Comparison of ENCODE assay signal across 19 cellular contexts in the genomic region with DNA sequence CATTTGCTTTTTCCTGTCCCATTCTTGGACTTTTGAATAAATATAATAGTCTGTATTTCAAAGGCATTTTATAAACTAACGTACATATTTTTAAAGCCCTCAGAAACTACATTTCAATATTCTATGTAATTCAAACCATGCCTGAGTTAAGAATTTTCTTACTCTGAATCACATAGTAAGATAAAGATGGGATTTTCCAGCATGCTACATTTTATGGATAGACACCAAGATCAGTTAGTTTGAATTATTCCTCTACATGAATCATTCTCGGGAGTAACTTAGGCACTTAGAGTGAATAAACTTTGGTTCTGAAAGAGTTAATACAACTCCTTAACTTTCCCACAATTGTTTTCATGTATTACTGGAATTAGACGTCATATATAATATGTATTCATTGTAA.
DNase-seq lines count a peak whose midpoint lies in the region; ATAC-seq and TF ChIP-seq lines count a peak whose summit lies in the region.
"Had no signal": no experiment of that assay in that cellular context is flagged by ENCODE, and none has a peak within 500 bp of the region (broad histone marks: within the 10 kb centered on the region; RNA-seq: fewer than 3 reads in every experiment).

No MANE protein-coding gene starts in this region.

- CTCF ChIA-PET in SK-N-SH (lab: Yijun Ruan, JAX): no interaction called here

- 61% methylated on average over 3 of the region's 3 CpGs for WGBS in SK-N-SH (ENCODE audit: low lambda C conversion rate)
- WGBS in heart left ventricle, 4 donors: 75 to 83% (median 80%) methylated on average over 3 of the region's 3 CpGs
- 71 to 75% methylated on average over 3 of the region's 3 CpGs for WGBS in transverse colon (ENCODE audit: low coverage in 1 of 2), 2 donors

- H3K79me2 ChIP-seq in SK-N-SH (ENCODE audit: insufficient read depth): no peaks in the 10 kb centered on the region

- ATAC-seq in SK-N-SH treated with all-trans-retinoic acid at 6 μM for 48 hours (no peak), heart left ventricle (no peak), HG02840 (IDR thresholded peaks at IDR 0.05; ENCODE audit: low FRiP score, unreplicated experiment) (no peak)
- ATAC-seq: HCT116, HepG2 had no signal

- H3K27ac ChIP-seq in SK-N-SH (ENCODE audit: low read depth in 2 of 2, low read length in 1 of 2): no peak overlapping the region
- no peak overlapping the region for H3K27ac ChIP-seq in heart left ventricle
- no peak overlapping the region for H3K27ac ChIP-seq in transverse colon
- H3K27ac ChIP-seq: 22Rv1, BLaER1 had no signal

- H2AFZ ChIP-seq in SK-N-SH (ENCODE audit: low read depth): no peak overlapping the region

- H3K9me3 ChIP-seq in SK-N-SH: no peaks in the 10 kb centered on the region
- H3K9me3 ChIP-seq in heart left ventricle: no peaks in the 10 kb centered on the region
- H3K9me3 ChIP-seq in transverse colon: no peaks in the 10 kb centered on the region
- H3K9me3 ChIP-seq: BLaER1 had no signal

- no peak for TF ChIP-seq RAD21 in SK-N-SH (IDR thresholded peaks at IDR 0.05; ENCODE audit: low read length)

- H3K9ac ChIP-seq in SK-N-SH: no peak overlapping the region
- H3K9ac ChIP-seq: BLaER1 had no signal

- TF ChIP-seq POLR2A in heart left ventricle (IDR thresholded peaks at IDR 0.05) (no peak), transverse colon (IDR thresholded peaks at IDR 0.05) (no peak)

- in situ Hi-C loops in transverse colon (cut with MboI; ENCODE audit: low pct_ligation_motif_present in 1 of 4, low pct_unique_long_range_greater_than_20kb in 1 of 4, low sequenced_read_pairs in 3 of 4): no loop called here

- no peak for DNase-seq in SK-N-SH
- peak; percentile 35 for DNase-seq in amniotic stem cell (lab: John Stamatoyannopoulos, UW)
- peak; percentile 44 for DNase-seq in fibroblast of peridontal ligament (ENCODE audit: extremely low read depth)
- no peak for DNase-seq in heart left ventricle
- no peak for DNase-seq in head of caudate nucleus
- DNase-seq in transverse colon: no peak
- DNase-seq: CD4-positive, alpha-beta memory T cell; DMS153; DMS79; GDM1; GOT3; H7; HFFc6 had no signal

- H3F3A ChIP-seq in SK-N-SH (replicated peaks; ENCODE audit: insufficient read depth): no peaks in the 10 kb centered on the region

- POLR2A ChIA-PET in SK-N-SH (lab: Yijun Ruan, JAX): no interaction called here

- no peaks in the 10 kb centered on the region for H4K20me1 ChIP-seq in SK-N-SH (ENCODE audit: insufficient read depth)
- H4K20me1 ChIP-seq: BLaER1 had no signal

- TF ChIP-seq EP300 in SK-N-SH (IDR thresholded peaks at IDR 0.05; ENCODE audit: borderline replicate concordance in 1 of 2, low read depth in 1 of 2, low read length in 1 of 2) (no peak), transverse colon (IDR thresholded peaks at IDR 0.05; ENCODE audit: low read depth) (no peak)

- H3K36me3 ChIP-seq in SK-N-SH (replicated peaks in 1 of 2; ENCODE audit: control insufficient read depth in 1 of 2, insufficient read depth in 2 of 2, low read length in 1 of 2) (no peaks in the 10 kb centered on the region), heart left ventricle (no peaks in the 10 kb centered on the region), transverse colon (no peaks in the 10 kb centered on the region)
- H3K36me3 ChIP-seq: BLaER1 had no signal

- H3K4me1 ChIP-seq in SK-N-SH (ENCODE audit: control insufficient read depth in 1 of 2, insufficient read depth in 2 of 2, low read depth in 1 of 2, low read length in 1 of 2): 0 out of 4 replicates have a peak, but pooled peaks cover 0 to 6% of the 10 kb centered on the region in 2 experiments
- no peaks in the 10 kb centered on the region for H3K4me1 ChIP-seq in heart left ventricle
- no peaks in the 10 kb centered on the region for H3K4me1 ChIP-seq in transverse colon
- H3K4me1 ChIP-seq: BLaER1 had no signal

- TF ChIP-seq CTCF in SK-N-SH (IDR thresholded peaks at IDR 0.05) (no peak), heart left ventricle (IDR thresholded peaks at IDR 0.05) (no peak), transverse colon (IDR thresholded peaks at IDR 0.05) (no peak)

- no peak overlapping the region for H3K4me2 ChIP-seq in SK-N-SH
- H3K4me2 ChIP-seq: BLaER1 had no signal

- H3K27me3 ChIP-seq in SK-N-SH (ENCODE audit: insufficient read depth) (no peaks in the 10 kb centered on the region), heart left ventricle (no peaks in the 10 kb centered on the region), transverse colon (no peaks in the 10 kb centered on the region)
- H3K27me3 ChIP-seq: BLaER1 had no signal

- H3K4me3 ChIP-seq in SK-N-SH (ENCODE audit: low read depth in 2 of 2, low read length in 1 of 2) (no peak overlapping the region), heart left ventricle (no peak overlapping the region), transverse colon (no peak overlapping the region)
- H3K4me3 ChIP-seq: BLaER1 had no signal

- intact Hi-C loops in heart left ventricle (cut with DNase I): no loop called here
- intact Hi-C loops in head of caudate nucleus (cut with DNase I): no loop called here
- intact Hi-C loops in transverse colon (cut with DNase I; ENCODE audit: low total_unique reads): no loop called here

- H3K9me2 ChIP-seq in SK-N-SH: no peaks in the 10 kb centered on the region

TF ChIP-seq in SK-N-SH, 30 proteins besides CTCF, POLR2A, EP300 and RAD21 (continues in another document):
- no peak for TF ChIP-seq NFIC (IDR thresholded peaks at IDR 0.05; ENCODE audit: borderline replicate concordance)
- 0 out of 2 replicates have a peak, but pooled peaks have one; percentile 12 for TF ChIP-seq TCF12 (IDR thresholded peaks at IDR 0.05)
- peak; percentile 14; the same call in 1 of the 2 replicates for TF ChIP-seq FOSL2 (IDR thresholded peaks at IDR 0.05; ENCODE audit: borderline replicate concordance, low read depth)
- no peak for TF ChIP-seq EZH2phosphoT487 (IDR thresholded peaks at IDR 0.05; ENCODE audit: borderline replicate concordance, low read depth)
- TF ChIP-seq, protein P1, sequence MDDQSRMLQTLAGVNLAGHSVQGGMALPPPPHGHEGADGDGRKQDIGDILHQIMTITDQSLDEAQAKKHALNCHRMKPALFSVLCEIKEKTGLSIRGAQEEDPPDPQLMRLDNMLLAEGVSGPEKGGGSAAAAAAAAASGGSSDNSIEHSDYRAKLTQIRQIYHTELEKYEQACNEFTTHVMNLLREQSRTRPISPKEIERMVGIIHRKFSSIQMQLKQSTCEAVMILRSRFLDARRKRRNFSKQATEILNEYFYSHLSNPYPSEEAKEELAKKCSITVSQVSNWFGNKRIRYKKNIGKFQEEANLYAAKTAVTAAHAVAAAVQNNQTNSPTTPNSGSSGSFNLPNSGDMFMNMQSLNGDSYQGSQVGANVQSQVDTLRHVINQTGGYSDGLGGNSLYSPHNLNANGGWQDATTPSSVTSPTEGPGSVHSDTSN (IDR thresholded peaks at IDR 0.05): no peak

TF ChIP-seq in SK-N-SH treated with all-trans-retinoic acid at 6 μM for 48 hours, 23 proteins besides CTCF, POLR2A, EP300 and RAD21:
- TF ChIP-seq, protein P2, sequence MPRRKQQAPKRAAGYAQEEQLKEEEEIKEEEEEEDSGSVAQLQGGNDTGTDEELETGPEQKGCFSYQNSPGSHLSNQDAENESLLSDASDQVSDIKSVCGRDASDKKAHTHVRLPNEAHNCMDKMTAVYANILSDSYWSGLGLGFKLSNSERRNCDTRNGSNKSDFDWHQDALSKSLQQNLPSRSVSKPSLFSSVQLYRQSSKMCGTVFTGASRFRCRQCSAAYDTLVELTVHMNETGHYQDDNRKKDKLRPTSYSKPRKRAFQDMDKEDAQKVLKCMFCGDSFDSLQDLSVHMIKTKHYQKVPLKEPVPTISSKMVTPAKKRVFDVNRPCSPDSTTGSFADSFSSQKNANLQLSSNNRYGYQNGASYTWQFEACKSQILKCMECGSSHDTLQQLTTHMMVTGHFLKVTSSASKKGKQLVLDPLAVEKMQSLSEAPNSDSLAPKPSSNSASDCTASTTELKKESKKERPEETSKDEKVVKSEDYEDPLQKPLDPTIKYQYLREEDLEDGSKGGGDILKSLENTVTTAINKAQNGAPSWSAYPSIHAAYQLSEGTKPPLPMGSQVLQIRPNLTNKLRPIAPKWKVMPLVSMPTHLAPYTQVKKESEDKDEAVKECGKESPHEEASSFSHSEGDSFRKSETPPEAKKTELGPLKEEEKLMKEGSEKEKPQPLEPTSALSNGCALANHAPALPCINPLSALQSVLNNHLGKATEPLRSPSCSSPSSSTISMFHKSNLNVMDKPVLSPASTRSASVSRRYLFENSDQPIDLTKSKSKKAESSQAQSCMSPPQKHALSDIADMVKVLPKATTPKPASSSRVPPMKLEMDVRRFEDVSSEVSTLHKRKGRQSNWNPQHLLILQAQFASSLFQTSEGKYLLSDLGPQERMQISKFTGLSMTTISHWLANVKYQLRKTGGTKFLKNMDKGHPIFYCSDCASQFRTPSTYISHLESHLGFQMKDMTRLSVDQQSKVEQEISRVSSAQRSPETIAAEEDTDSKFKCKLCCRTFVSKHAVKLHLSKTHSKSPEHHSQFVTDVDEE (CRISPR knock-in tag; IDR thresholded peaks at IDR 0.05): no peak
- TF ChIP-seq GLIS3 (CRISPR knock-in tag; IDR thresholded peaks at IDR 0.05) (no peak), ZNF70 (CRISPR knock-in tag; IDR thresholded peaks at IDR 0.05) (no peak), BACH2 (CRISPR knock-in tag; IDR thresholded peaks at IDR 0.05; ENCODE audit: borderline replicate concordance) (no peak), ISL1 (CRISPR knock-in tag; IDR thresholded peaks at IDR 0.05) (no peak), ARNTL (CRISPR knock-in tag; IDR thresholded peaks at IDR 0.05; ENCODE audit: borderline replicate concordance, low read depth) (no peak), ZNF565 (CRISPR knock-in tag; conservative IDR thresholded peaks at IDR 0.05; ENCODE audit: low read depth) (no peak)
- TF ChIP-seq, protein P3, sequence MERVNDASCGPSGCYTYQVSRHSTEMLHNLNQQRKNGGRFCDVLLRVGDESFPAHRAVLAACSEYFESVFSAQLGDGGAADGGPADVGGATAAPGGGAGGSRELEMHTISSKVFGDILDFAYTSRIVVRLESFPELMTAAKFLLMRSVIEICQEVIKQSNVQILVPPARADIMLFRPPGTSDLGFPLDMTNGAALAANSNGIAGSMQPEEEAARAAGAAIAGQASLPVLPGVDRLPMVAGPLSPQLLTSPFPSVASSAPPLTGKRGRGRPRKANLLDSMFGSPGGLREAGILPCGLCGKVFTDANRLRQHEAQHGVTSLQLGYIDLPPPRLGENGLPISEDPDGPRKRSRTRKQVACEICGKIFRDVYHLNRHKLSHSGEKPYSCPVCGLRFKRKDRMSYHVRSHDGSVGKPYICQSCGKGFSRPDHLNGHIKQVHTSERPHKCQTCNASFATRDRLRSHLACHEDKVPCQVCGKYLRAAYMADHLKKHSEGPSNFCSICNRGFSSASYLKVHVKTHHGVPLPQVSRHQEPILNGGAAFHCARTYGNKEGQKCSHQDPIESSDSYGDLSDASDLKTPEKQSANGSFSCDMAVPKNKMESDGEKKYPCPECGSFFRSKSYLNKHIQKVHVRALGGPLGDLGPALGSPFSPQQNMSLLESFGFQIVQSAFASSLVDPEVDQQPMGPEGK (CRISPR knock-in tag; IDR thresholded peaks at IDR 0.05; ENCODE audit: borderline replicate concordance): no peak

Comparison
In these comparisons a context has a peak if more than half of its experiments do, and no peak if none do; other contexts are left out.
1. DNase-seq: peak in amniotic stem cell (single experiment) and fibroblast of peridontal ligament (single experiment); none in SK-N-SH (single experiment), heart left ventricle (0 of 5), head of caudate nucleus (0 of 42) and transverse colon (single experiment).